Comparison of ENCODE assay signal across 18 cellular contexts in genomic region chr6:152723398-152723797, GRCh38. TPM values are rescaled to one million over a fixed set of nuclear protein-coding genes. Genes with fewer than 3 reads are reported as not detected.
DNase-seq lines count a peak whose midpoint lies in the region; ATAC-seq and TF ChIP-seq lines count a peak whose summit lies in the region.
"Had no signal": no experiment of that assay in that cellular context is flagged by ENCODE, and none has a peak within 500 bp of the region (broad histone marks: within the 10 kb centered on the region; RNA-seq: fewer than 3 reads in every experiment).

No MANE protein-coding gene starts in this region.

- TF ChIP-seq CTCF in AG04449 (IDR thresholded peaks at IDR 0.05; ENCODE audit: insufficient read depth, low read length, missing control alignments) (no peak), glutamatergic neuron (IDR thresholded peaks at IDR 0.05; ENCODE audit: partially characterized antibody, unreplicated experiment) (no peak)

- no peak overlapping the region for H3K27ac ChIP-seq in CD4-positive, alpha-beta memory T cell (ENCODE audit: low read depth, low read length)
- H3K27ac ChIP-seq: upper lobe of right lung had no signal

- no peaks in the 10 kb centered on the region for H3K36me3 Mint-ChIP-seq in glutamatergic neuron (ENCODE audit: unreplicated experiment)
- H3K36me3 Mint-ChIP-seq in CD4-positive, alpha-beta memory T cell: no peaks in the 10 kb centered on the region
- H3K36me3 Mint-ChIP-seq: activated naive CD4-positive, alpha-beta T cell treated with anti-CD3 and anti-CD28 coated beads, Interleukin-2, amount 50 U/mL, for 72 hours had no signal

- H3K9me3 Mint-ChIP-seq in glutamatergic neuron (ENCODE audit: unreplicated experiment): no peaks in the 10 kb centered on the region
- H3K9me3 Mint-ChIP-seq in CD4-positive, alpha-beta memory T cell: peaks cover 0 to 4% (median 2%) of the 10 kb centered on the region in 8 donors
- H3K9me3 Mint-ChIP-seq: activated naive CD4-positive, alpha-beta T cell treated with anti-CD3 and anti-CD28 coated beads, Interleukin-2, amount 50 U/mL, for 72 hours had no signal

- POLR2A ChIA-PET in AG04449 (lab: Yijun Ruan, JAX): no interaction called here
- POLR2A ChIA-PET in CD4-positive, alpha-beta memory T cell (lab: Charles Lee; ENCODE audit: partially characterized antibody): no interaction called here

- H3K36me3 ChIP-seq in CD4-positive, alpha-beta memory T cell (ENCODE audit: insufficient read depth, low read length): no peaks in the 10 kb centered on the region
- H3K36me3 ChIP-seq: upper lobe of right lung had no signal

- H3K27me3 Mint-ChIP-seq in glutamatergic neuron (ENCODE audit: unreplicated experiment): peaks cover 2% of the 10 kb centered on the region
- H3K27me3 Mint-ChIP-seq in CD4-positive, alpha-beta memory T cell: peaks cover 0 to 5% of the 10 kb centered on the region in 2 donors

- H3K9me3 ChIP-seq in CD4-positive, alpha-beta memory T cell (ENCODE audit: control insufficient read depth in 1 of 2, low read length in 2 of 2): no peaks in the 10 kb centered on the region
- H3K9me3 ChIP-seq: upper lobe of right lung had no signal

- H3K27ac Mint-ChIP-seq in glutamatergic neuron (ENCODE audit: unreplicated experiment): no peak overlapping the region
- H3K27ac Mint-ChIP-seq in CD4-positive, alpha-beta memory T cell: no peak overlapping the region
- H3K27ac Mint-ChIP-seq: activated naive CD4-positive, alpha-beta T cell treated with anti-CD3 and anti-CD28 coated beads, Interleukin-2, amount 50 U/mL, for 72 hours had no signal

- no peak overlapping the region for H3K4me3 Mint-ChIP-seq in glutamatergic neuron (ENCODE audit: unreplicated experiment)
- H3K4me3 Mint-ChIP-seq in CD4-positive, alpha-beta memory T cell: no peak overlapping the region

- CTCF ChIA-PET in AG04449 (lab: Yijun Ruan, JAX): no interaction called here
- CTCF ChIA-PET in CD4-positive, alpha-beta memory T cell (lab: Charles Lee; ENCODE audit: partially characterized antibody): no interaction called here

- ATAC-seq in GM19397 (IDR thresholded peaks at IDR 0.05; ENCODE audit: unreplicated experiment) (no peak), HG03342 (IDR thresholded peaks at IDR 0.05; ENCODE audit: unreplicated experiment) (no peak)
- ATAC-seq: activated naive CD4-positive, alpha-beta T cell treated with anti-CD3 and anti-CD28 coated beads, Interleukin-2, amount 50 U/mL, for 72 hours; K562; left lobe of liver; stimulated activated naive CD8-positive, alpha-beta T cell treated with anti-CD3 and anti-CD28 coated beads, Interleukin-15, Interleukin-2, amounts not matched to agents 100 U/mL and 50 U/mL, for 24 hours; upper lobe of right lung had no signal

- H3K4me3 ChIP-seq in AG04449 (ENCODE audit: low read depth, low read length): no peak overlapping the region
- H3K4me3 ChIP-seq in CD4-positive, alpha-beta memory T cell (ENCODE audit: low read length in 2 of 2): no peak overlapping the region
- H3K4me3 ChIP-seq: K562, upper lobe of right lung had no signal

- no peaks in the 10 kb centered on the region for H3K27me3 ChIP-seq in CD4-positive, alpha-beta memory T cell (ENCODE audit: insufficient read depth, low read length)
- H3K27me3 ChIP-seq: upper lobe of right lung had no signal

- peaks cover 8% of the 10 kb centered on the region for H3K4me1 Mint-ChIP-seq in glutamatergic neuron (ENCODE audit: low read depth, unreplicated experiment)
- H3K4me1 Mint-ChIP-seq in CD4-positive, alpha-beta memory T cell: no peaks in the 10 kb centered on the region

- DNase-seq in AG04449 (ENCODE audit: low read depth, low spot score) (peak; percentile 37), HPDE6-E6E7 (ENCODE audit: extremely low spot score) (peak; percentile 21), astrocyte of the hippocampus (ENCODE audit: low read depth, low spot score) (peak; percentile 5), glutamatergic neuron (peak; percentile 32)
- no peak for DNase-seq in activated CD4-positive, CD25-positive, alpha-beta regulatory T cell (lab: John Stamatoyannopoulos, UW)
- DNase-seq in CD4-positive, alpha-beta memory T cell: no peak
- DNase-seq: activated CD4-positive, alpha-beta T cell treated with anti-CD3 and anti-CD28 coated beads, Interleukin-2, amount 50 U/mL, for 1 hour; posterior cingulate gyrus; SHP77 treated with DMSO at 0.1 percent for 48 hours; stimulated activated CD4-positive, alpha-beta T cell treated with anti-CD3 and anti-CD28 coated beads, Interleukin-12 subunit alpha, Interleukin-12 subunit beta, amount 100 ng/mL, for 4 hours; stimulated activated naive CD8-positive, alpha-beta T cell treated with anti-CD3 and anti-CD28 coated beads, Interleukin-15, Interleukin-2, amounts not matched to agents 100 U/mL and 50 U/mL, for 24 hours; T-helper 9 cell; upper lobe of right lung had no signal

- intact Hi-C loops in CD4-positive, alpha-beta memory T cell (cut with micrococcal nuclease): no loop called here

- no peaks in the 10 kb centered on the region for H3K4me1 ChIP-seq in CD4-positive, alpha-beta memory T cell (ENCODE audit: insufficient read depth, low read length)
- H3K4me1 ChIP-seq: upper lobe of right lung had no signal

RNA-seq across cellular contexts. Expression of gene MYCT1, which starts 25.7 kb away (rescaled TPM):
- not detected for total RNA-seq in glutamatergic neuron (ENCODE audit: unreplicated experiment)
- total RNA-seq in CD4-positive, alpha-beta memory T cell: not detected
- not detected for polyA plus RNA-seq in CD4-positive, alpha-beta memory T cell
- total RNA-seq: activated naive CD4-positive, alpha-beta T cell treated with anti-CD3 and anti-CD28 coated beads, Interleukin-2, amount 50 U/mL, for 72 hours had no signal

RNA-seq across cellular contexts. Expression of gene VIP, which starts 27.2 kb away (rescaled TPM):
- not detected for total RNA-seq in glutamatergic neuron (ENCODE audit: unreplicated experiment)
- total RNA-seq in CD4-positive, alpha-beta memory T cell: not detected
- polyA plus RNA-seq in CD4-positive, alpha-beta memory T cell: not detected
- total RNA-seq: activated naive CD4-positive, alpha-beta T cell treated with anti-CD3 and anti-CD28 coated beads, Interleukin-2, amount 50 U/mL, for 72 hours; K562 had no signal

Comparison
In these comparisons a context has a peak if more than half of its experiments do, and no peak if none do; other contexts are left out.
1. DNase-seq: peak in AG04449 (single experiment), HPDE6-E6E7 (single experiment), astrocyte of the hippocampus (single experiment) and glutamatergic neuron (single experiment); none in activated CD4-positive, CD25-positive, alpha-beta regulatory T cell (0 of 4) and CD4-positive, alpha-beta memory T cell (0 of 5).